In the genomic region with DNA sequence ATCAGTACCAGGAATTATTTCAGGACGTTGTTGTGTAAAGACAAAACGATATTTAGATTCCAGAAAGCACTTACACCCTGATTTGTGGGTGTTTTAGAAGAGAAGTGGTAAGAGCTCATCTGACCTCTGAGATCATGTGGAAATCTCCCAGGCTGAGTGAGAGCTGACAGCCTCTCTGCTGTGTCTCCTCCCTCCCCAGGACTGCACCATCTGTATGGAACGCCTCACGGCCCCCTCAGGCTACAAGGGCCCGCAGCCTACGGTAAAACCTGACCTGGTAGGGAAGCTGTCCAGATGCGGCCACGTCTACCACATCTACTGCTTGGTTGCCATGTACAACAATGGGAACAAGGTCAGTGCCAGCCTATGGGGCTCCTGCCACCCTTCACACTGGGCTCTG, we compare ENCODE assay signal across 27 cellular contexts. TPM values are rescaled to one million over a fixed set of nuclear protein-coding genes. Genes with fewer than 3 reads are reported as not detected.
A peak's percentile ranks its signal among the peaks of the same experiment; 100 is the strongest.
DNase-seq lines count a peak whose midpoint lies in the region; ATAC-seq and TF ChIP-seq lines count a peak whose summit lies in the region.
"Had no signal": no experiment of that assay in that cellular context is flagged by ENCODE, and none has a peak within 500 bp of the region (broad histone marks: within the 10 kb centered on the region; RNA-seq: fewer than 3 reads in every experiment).

No MANE protein-coding gene starts in this region.

- no peaks in the 10 kb centered on the region for H3K27me3 Mint-ChIP-seq in endothelial cell (ENCODE audit: unreplicated experiment)
- H3K27me3 Mint-ChIP-seq in stimulated activated memory B cell treated with anti-CD40 and anti-IgM and Interleukin-4, amounts not matched to agents 10 μg/mL and 1 μg/mL and 100 μg/mL, for 72 hours: no peaks in the 10 kb centered on the region

- peaks cover 85% of the 10 kb centered on the region for H3K36me3 Mint-ChIP-seq in endothelial cell (ENCODE audit: low read depth, unreplicated experiment)
- H3K36me3 Mint-ChIP-seq in stimulated activated memory B cell treated with anti-CD40 and anti-IgM and Interleukin-4, amounts not matched to agents 10 μg/mL and 1 μg/mL and 100 μg/mL, for 72 hours: peaks cover 61% of the 10 kb centered on the region

- peak; percentile 44 to 69 (median 53) for ATAC-seq in right lobe of liver
- ATAC-seq in stimulated activated memory B cell treated with anti-CD40 and anti-IgM and Interleukin-4, amounts not matched to agents 10 μg/mL and 1 μg/mL and 100 μg/mL, for 72 hours: peak; percentile 8

- H3K4me3 ChIP-seq in right lobe of liver (no peak overlapping the region), HAP-1 (no peak overlapping the region), ovary (no peak overlapping the region)
- H3K4me3 ChIP-seq: GM23248, SJSA1 had no signal

- H3K4me1 Mint-ChIP-seq in endothelial cell (ENCODE audit: unreplicated experiment): peaks cover 10% of the 10 kb centered on the region
- peaks cover 12% of the 10 kb centered on the region for H3K4me1 Mint-ChIP-seq in stimulated activated memory B cell treated with anti-CD40 and anti-IgM and Interleukin-4, amounts not matched to agents 10 μg/mL and 1 μg/mL and 100 μg/mL, for 72 hours
- H3K4me1 Mint-ChIP-seq: CD8-positive, alpha-beta memory T cell had no signal

- TF ChIP-seq CTCF in endothelial cell (IDR thresholded peaks at IDR 0.05; ENCODE audit: unreplicated experiment): no peak
- TF ChIP-seq CTCF in right lobe of liver (IDR thresholded peaks at IDR 0.05): no peak
- no peak for TF ChIP-seq CTCF in ovary (IDR thresholded peaks at IDR 0.05)

- peak overlapping the region; percentile 21 for H3K4me3 Mint-ChIP-seq in endothelial cell (ENCODE audit: unreplicated experiment)
- H3K4me3 Mint-ChIP-seq in stimulated activated memory B cell treated with anti-CD40 and anti-IgM and Interleukin-4, amounts not matched to agents 10 μg/mL and 1 μg/mL and 100 μg/mL, for 72 hours: no peak overlapping the region
- H3K4me3 Mint-ChIP-seq: CD8-positive, alpha-beta memory T cell; HFFc6 had no signal

- H3K27me3 ChIP-seq in right lobe of liver (no peaks in the 10 kb centered on the region), HAP-1 (ENCODE audit: low read depth) (no peaks in the 10 kb centered on the region), ovary (no peaks in the 10 kb centered on the region)
- H3K27me3 ChIP-seq: SJSA1 had no signal

- no peak overlapping the region for H3K27ac Mint-ChIP-seq in endothelial cell (ENCODE audit: unreplicated experiment)
- H3K27ac Mint-ChIP-seq in stimulated activated memory B cell treated with anti-CD40 and anti-IgM and Interleukin-4, amounts not matched to agents 10 μg/mL and 1 μg/mL and 100 μg/mL, for 72 hours: no peak overlapping the region
- H3K27ac Mint-ChIP-seq: HFFc6 had no signal

- in situ Hi-C loops in HAP-1 (cut with MboI; ENCODE audit: low sequenced_read_pairs): no loop called here

- TF ChIP-seq POLR2A in right lobe of liver (IDR thresholded peaks at IDR 0.05) (peak; percentile 10), ovary (IDR thresholded peaks at IDR 0.05) (no peak)

- H3K27ac ChIP-seq in right lobe of liver (peak overlapping the region; percentile 55 to 76 (median 73)), ovary (no peak overlapping the region)
- H3K27ac ChIP-seq: GM23248, SJSA1 had no signal

- H3K9me3 Mint-ChIP-seq in endothelial cell (ENCODE audit: unreplicated experiment): no peaks in the 10 kb centered on the region
- no peaks in the 10 kb centered on the region for H3K9me3 Mint-ChIP-seq in stimulated activated memory B cell treated with anti-CD40 and anti-IgM and Interleukin-4, amounts not matched to agents 10 μg/mL and 1 μg/mL and 100 μg/mL, for 72 hours
- H3K9me3 Mint-ChIP-seq: CD8-positive, alpha-beta memory T cell; HFFc6 had no signal

- DNase-seq in endothelial cell (ENCODE audit: low spot score) (no peak), right lobe of liver (no peak), DMS79 (lab: John Stamatoyannopoulos, UW) (no peak), HAP-1 (ENCODE audit: low spot score in 2 of 2) (no peak), ovary (no peak), T-helper 2 cell (no peak)
- DNase-seq: C1 segment of cervical spinal cord; CD8-positive, alpha-beta memory T cell; DMS 273 treated with DMSO at 0.1 percent for 48 hours; DMS79 treated with DMSO at 0.1 percent for 48 hours; GF-D8; GM23248; H7; HFFc6; Karpas-422; NCI-H1092; NCI-H1417 treated with DMSO at 0.1 percent for 48 hours; NCI-H1694 treated with DMSO at 0.1 percent for 48 hours; NCI-H2081; NCI-H2227 treated with DMSO at 0.1 percent for 48 hours; NCI-H526 treated with DMSO at 0.1 percent for 48 hours; Right ventricle myocardium superior; RPMI8226 had no signal

- WGBS in right lobe of liver (ENCODE audit: insufficient coverage, low coverage, low lambda C conversion rate, missing lambda C conversion rate): 19% methylated on average over 3 of the region's 8 CpGs
- 78 to 88% (median 82%) methylated on average over 8 of the region's 8 CpGs for WGBS in ovary, 3 donors

- no peaks in the 10 kb centered on the region for H3K9me3 ChIP-seq in right lobe of liver
- no peaks in the 10 kb centered on the region for H3K9me3 ChIP-seq in HAP-1
- no peaks in the 10 kb centered on the region for H3K9me3 ChIP-seq in ovary
- H3K9me3 ChIP-seq: SJSA1 had no signal

- peaks cover 0 to 40% (median 18%) of the 10 kb centered on the region in 4 donors for H3K4me1 ChIP-seq in right lobe of liver
- peaks cover 4% of the 10 kb centered on the region; the same call in 1 of the 2 replicates for H3K4me1 ChIP-seq in HAP-1
- H3K4me1 ChIP-seq in ovary (ENCODE audit: insufficient read depth): peaks cover 2% of the 10 kb centered on the region

- peaks cover 0 to 31% (median 10%) of the 10 kb centered on the region in 4 donors for H3K36me3 ChIP-seq in right lobe of liver
- peaks cover 24% of the 10 kb centered on the region for H3K36me3 ChIP-seq in HAP-1 (replicated peaks)
- H3K36me3 ChIP-seq in ovary: no peaks in the 10 kb centered on the region

- TF ChIP-seq EP300 in ovary (IDR thresholded peaks at IDR 0.05): no peak

- intact Hi-C loops in right lobe of liver (cut with DNase I) (no loop called here), ovary (cut with DNase I) (no loop called here)

RNA-seq across cellular contexts. Expression of a gene that starts 20.0 kb away (rescaled TPM):
- 29.4 TPM for total RNA-seq in endothelial cell (ENCODE audit: unreplicated experiment)
- total RNA-seq in right lobe of liver: 10 to 100 TPM; 10.8 to 49.1 (median 22.6) TPM
- total RNA-seq in ovary: 10 to 100 TPM in 6 of 7 donors, 1 to 10 TPM in 1; 6.1 to 20.3 (median 16.8) TPM
- 10 to 100 TPM; 18.5 to 21.5 TPM for polyA plus RNA-seq in ovary

RNA-seq across cellular contexts. Expression of a gene that starts 20.8 kb away (rescaled TPM):
- not detected for total RNA-seq in endothelial cell (ENCODE audit: unreplicated experiment)
- total RNA-seq in right lobe of liver: 10 to 100 TPM in 2 of 6 experiments, 1 to 10 TPM in 4; 5.6 to 22.6 (median 7.4) TPM
- 10 to 100 TPM in 1 of 7 donors, 1 to 10 TPM in 6; 1.8 to 11.9 (median 3.9) TPM for total RNA-seq in ovary
- 10 to 100 TPM in 1 of 2 donors, 1 to 10 TPM in 1; 2.4 to 28.5 TPM for polyA plus RNA-seq in ovary
- total RNA-seq: A673, GM23248, H7, HFFc6, NCI-H460, SJSA1 had no signal
- polyA plus RNA-seq: CD8-positive, alpha-beta memory T cell; GM23248 had no signal

RNA-seq across cellular contexts. Expression of a gene that starts 49.2 kb away (rescaled TPM):
- total RNA-seq in endothelial cell (ENCODE audit: unreplicated experiment) (30.8 TPM), right lobe of liver (10 to 100 TPM; 10.8 to 19.5 (median 16.6) TPM), ovary (10 to 100 TPM; 17.5 to 26.5 (median 20.4) TPM)
- polyA plus RNA-seq in ovary: 10 to 100 TPM; 10.6 to 22.1 TPM

Comparison
In these comparisons a context has a peak if more than half of its experiments do, and no peak if none do; other contexts are left out.
1. H3K27ac ChIP-seq: peak in right lobe of liver (3 of 3); none in ovary (0 of 2).